Comparison of ENCODE assay signal across 17 cellular contexts in the genomic region with DNA sequence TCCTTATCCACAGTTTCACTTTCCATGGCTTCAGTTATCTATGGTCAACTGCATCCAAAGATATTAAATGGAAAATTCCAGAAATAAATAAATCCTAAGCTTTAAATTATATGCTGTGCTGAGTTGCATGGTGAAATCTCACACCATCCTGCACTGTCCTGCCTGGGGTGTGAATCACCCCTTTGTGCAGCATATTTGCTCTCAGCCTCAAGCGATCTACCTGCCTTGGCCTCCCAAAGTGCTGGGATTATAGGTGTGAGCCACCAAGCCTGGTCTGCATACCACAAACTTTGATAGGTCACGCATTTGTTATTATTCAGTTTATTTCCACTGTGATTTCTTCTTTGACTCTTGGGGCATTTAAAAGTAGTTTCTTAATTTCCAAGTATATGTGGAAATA.
DNase-seq lines count a peak whose midpoint lies in the region; ATAC-seq, FAIRE-seq and TF ChIP-seq lines count a peak whose summit lies in the region.
"Had no signal": no experiment of that assay in that cellular context is flagged by ENCODE, and none has a peak within 500 bp of the region (broad histone marks: within the 10 kb centered on the region; RNA-seq: fewer than 3 reads in every experiment).

No MANE protein-coding gene starts in this region.

- ATAC-seq in esophagus mucosa = peak; percentile 91
- ATAC-seq in GM21529 (IDR thresholded peaks at IDR 0.05; ENCODE audit: unreplicated experiment) = no peak

- no peaks in the 10 kb centered on the region for H3K27me3 ChIP-seq in mammary epithelial cell (ENCODE audit: insufficient read depth, low read length)
- H3K27me3 ChIP-seq: BE2C had no signal

- WGBS in mammary epithelial cell (ENCODE audit: low coverage, missing lambda C conversion rate) = 33% methylated on average over 2 of the region's 2 CpGs

- DNase-seq in H54 (ENCODE audit: insufficient read length, low spot score) (no peak), mammary epithelial cell (peak; percentile 59), middle frontal gyrus (ENCODE audit: extremely low spot score, low spot score) (no peak)
- DNase-seq in activated CD4-positive, alpha-beta T cell treated with anti-CD3 and anti-CD28 coated beads, Interleukin-2, amount 10 ng/mL, durations not matched to agents 7 days and 5 days = no peak
- DNase-seq: ACHN; BE2C; C1 segment of cervical spinal cord; CD4-positive, CD25-positive, alpha-beta regulatory T cell; CD8-positive, alpha-beta memory T cell; COR-L47; DMS79 treated with DMSO at 0.1 percent for 48 hours; GF-D8 had no signal

- peaks cover 23% of the 10 kb centered on the region for H3K79me2 ChIP-seq in mammary epithelial cell (ENCODE audit: insufficient read depth, low read length)

- dilution Hi-C loops in mammary epithelial cell (cut with HindIII; ENCODE audit: low sequenced_read_pairs) = no loop called here

- POLR2A ChIA-PET in activated CD4-positive, alpha-beta T cell treated with anti-CD3 and anti-CD28 coated beads, Interleukin-2, amount 10 ng/mL, durations not matched to agents 7 days and 5 days (lab: Charles Lee) = no interaction called here

- peaks cover 12% of the 10 kb centered on the region for H3K27me3 Mint-ChIP-seq in activated CD4-positive, alpha-beta T cell treated with anti-CD3 and anti-CD28 coated beads, Interleukin-2, amount 10 ng/mL, durations not matched to agents 7 days and 5 days

- in situ Hi-C loops in mammary epithelial cell (cut with MboI; ENCODE audit: low sequenced_read_pairs in 2 of 2) = no loop called here

- no peaks in the 10 kb centered on the region for H4K20me1 ChIP-seq in mammary epithelial cell (ENCODE audit: insufficient read depth, low read length)

- intact Hi-C loops in mammary epithelial cell (cut with micrococcal nuclease) = loop anchor here (1.0 to 5.0 kb wide), 3 partner anchors 67 to 118 kb away; partner anchors contain the start of gene SPIRE1

- H3K36me3 Mint-ChIP-seq in activated CD4-positive, alpha-beta T cell treated with anti-CD3 and anti-CD28 coated beads, Interleukin-2, amount 10 ng/mL, durations not matched to agents 7 days and 5 days (ENCODE audit: low read depth) = no peaks in the 10 kb centered on the region
- H3K36me3 Mint-ChIP-seq: CD4-positive, CD25-positive, alpha-beta regulatory T cell had no signal

- no peak overlapping the region for H3K27ac Mint-ChIP-seq in activated CD4-positive, alpha-beta T cell treated with anti-CD3 and anti-CD28 coated beads, Interleukin-2, amount 10 ng/mL, durations not matched to agents 7 days and 5 days
- H3K27ac Mint-ChIP-seq: CD4-positive, CD25-positive, alpha-beta regulatory T cell; CD8-positive, alpha-beta memory T cell had no signal

- no peak overlapping the region for H3K9ac ChIP-seq in mammary epithelial cell (ENCODE audit: insufficient read depth, low read length)

- peaks cover 11% of the 10 kb centered on the region for H3K4me1 Mint-ChIP-seq in activated CD4-positive, alpha-beta T cell treated with anti-CD3 and anti-CD28 coated beads, Interleukin-2, amount 10 ng/mL, durations not matched to agents 7 days and 5 days

- no peak overlapping the region for H3K4me3 ChIP-seq in mammary epithelial cell (replicated peaks in 1 of 3; ENCODE audit: insufficient read depth in 1 of 3, low read depth in 2 of 3, low read length in 3 of 3)
- H3K4me3 ChIP-seq: HAP-1 had no signal

- peaks cover 2% of the 10 kb centered on the region for H3K9me3 Mint-ChIP-seq in activated CD4-positive, alpha-beta T cell treated with anti-CD3 and anti-CD28 coated beads, Interleukin-2, amount 10 ng/mL, durations not matched to agents 7 days and 5 days

- peak overlapping the region; percentile 36 for H3K4me2 ChIP-seq in mammary epithelial cell (ENCODE audit: insufficient read depth, low read depth, low read length)

- no peak for TF ChIP-seq CTCF in mammary epithelial cell (conservative IDR thresholded peaks at IDR 0.05 in 1 of 2, IDR thresholded peaks at IDR 0.05 in 1 of 2; ENCODE audit: extremely low read depth in 1 of 2, insufficient read depth in 1 of 2, low read depth in 1 of 2, low read length in 2 of 2)

- no peak overlapping the region for H3K4me3 Mint-ChIP-seq in activated CD4-positive, alpha-beta T cell treated with anti-CD3 and anti-CD28 coated beads, Interleukin-2, amount 10 ng/mL, durations not matched to agents 7 days and 5 days
- H3K4me3 Mint-ChIP-seq: CD4-positive, CD25-positive, alpha-beta regulatory T cell; CD8-positive, alpha-beta memory T cell had no signal

- no peak overlapping the region for H2AFZ ChIP-seq in mammary epithelial cell (ENCODE audit: low read depth, low read length)

- H3K9me3 ChIP-seq in mammary epithelial cell (replicated peaks; ENCODE audit: insufficient read depth, low read length) = peaks cover 4% of the 10 kb centered on the region
- H3K9me3 ChIP-seq: BE2C, HAP-1 had no signal

- H3K27ac ChIP-seq in mammary epithelial cell (ENCODE audit: insufficient read depth, low read depth, low read length) = no peak overlapping the region

- TF ChIP-seq POLR2A in H54 (IDR thresholded peaks at IDR 0.05; ENCODE audit: low read depth, low read length) = no peak

- CTCF ChIA-PET in mammary epithelial cell (lab: Charles Lee; ENCODE audit: low non-redundant PET) = no interaction called here
- CTCF ChIA-PET in activated CD4-positive, alpha-beta T cell treated with anti-CD3 and anti-CD28 coated beads, Interleukin-2, amount 10 ng/mL, durations not matched to agents 7 days and 5 days (lab: Charles Lee) = interaction anchor here (1.4 kb wide), 1 partner anchor 18 kb away, joined by 3 read pairs; no protein-coding TSS in a partner anchor

- no peaks in the 10 kb centered on the region for H3K36me3 ChIP-seq in mammary epithelial cell (ENCODE audit: insufficient read depth, low read length)
- H3K36me3 ChIP-seq: BE2C, HAP-1 had no signal

- no TSS peak for BruUV-seq in mammary epithelial cell (replicated peaks; lab: Mats Ljungman, UMichigan)

- peaks cover 9% of the 10 kb centered on the region for H3K4me1 ChIP-seq in mammary epithelial cell (ENCODE audit: insufficient read depth, low read length)
- H3K4me1 ChIP-seq: BE2C, HAP-1 had no signal

- peak; percentile 23 for FAIRE-seq in H54 (lab: Jason Lieb, UNC)
- FAIRE-seq: A204.1, H1 had no signal
